1 cellular context compared by ENCODE assay signal in the genomic region with DNA sequence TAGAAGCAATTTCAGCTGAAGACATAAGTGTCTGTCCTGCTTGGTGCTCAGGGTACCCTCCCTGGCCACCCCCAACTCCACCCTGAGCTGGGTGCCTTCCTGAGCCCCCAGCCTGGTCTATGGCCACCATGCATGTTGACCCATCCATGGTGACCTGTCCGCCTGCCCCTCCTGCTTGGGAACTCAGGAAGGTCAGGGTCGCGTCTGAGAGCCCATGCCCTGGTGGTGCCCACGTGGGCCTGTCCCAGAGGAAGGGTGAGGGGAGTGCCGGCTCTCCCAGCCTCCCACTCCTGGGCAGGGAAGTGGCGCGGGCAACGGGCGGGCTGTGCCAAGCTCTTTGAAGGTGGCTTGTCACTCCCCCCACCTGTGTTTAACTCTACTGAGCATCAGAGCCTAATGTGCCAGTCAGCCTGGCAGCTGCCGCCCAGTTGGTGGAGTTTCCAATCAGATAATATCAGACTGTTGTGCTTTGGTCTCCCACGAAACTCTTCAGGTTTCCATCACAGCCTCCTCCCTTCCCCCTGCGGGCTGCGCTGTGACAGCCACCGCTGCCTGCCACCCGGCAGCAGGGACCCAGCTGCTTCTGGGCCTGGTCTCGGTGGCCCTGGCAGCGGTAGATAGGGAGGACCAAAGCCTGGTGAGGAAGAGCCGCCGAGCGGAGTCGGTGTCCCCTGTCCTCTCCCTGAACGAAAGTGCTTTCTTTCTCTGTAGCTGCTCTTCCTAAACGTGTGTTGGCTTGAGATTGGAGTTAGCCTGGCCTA.
A peak's percentile ranks its signal among the peaks of the same experiment; 100 is the strongest.
TF ChIP-seq lines count a peak whose summit lies in the region.

No MANE protein-coding gene starts in this region.

TF ChIP-seq in K562, 482 proteins besides CTCF, POLR2A, EP300 and RAD21:
- TF ChIP-seq RBM22 (IDR thresholded peaks at IDR 0.05; ENCODE audit: low read depth, low read length, poor library complexity, severe bottlenecking) (peak; percentile 4), POLR2G (IDR thresholded peaks at IDR 0.05; ENCODE audit: low read depth, low read length) (0 out of 2 replicates have a peak, but pooled peaks have one; percentile 2), ZNF217 (CRISPR knock-in tag; IDR thresholded peaks at IDR 0.05) (no peak)
